In the genomic region with DNA sequence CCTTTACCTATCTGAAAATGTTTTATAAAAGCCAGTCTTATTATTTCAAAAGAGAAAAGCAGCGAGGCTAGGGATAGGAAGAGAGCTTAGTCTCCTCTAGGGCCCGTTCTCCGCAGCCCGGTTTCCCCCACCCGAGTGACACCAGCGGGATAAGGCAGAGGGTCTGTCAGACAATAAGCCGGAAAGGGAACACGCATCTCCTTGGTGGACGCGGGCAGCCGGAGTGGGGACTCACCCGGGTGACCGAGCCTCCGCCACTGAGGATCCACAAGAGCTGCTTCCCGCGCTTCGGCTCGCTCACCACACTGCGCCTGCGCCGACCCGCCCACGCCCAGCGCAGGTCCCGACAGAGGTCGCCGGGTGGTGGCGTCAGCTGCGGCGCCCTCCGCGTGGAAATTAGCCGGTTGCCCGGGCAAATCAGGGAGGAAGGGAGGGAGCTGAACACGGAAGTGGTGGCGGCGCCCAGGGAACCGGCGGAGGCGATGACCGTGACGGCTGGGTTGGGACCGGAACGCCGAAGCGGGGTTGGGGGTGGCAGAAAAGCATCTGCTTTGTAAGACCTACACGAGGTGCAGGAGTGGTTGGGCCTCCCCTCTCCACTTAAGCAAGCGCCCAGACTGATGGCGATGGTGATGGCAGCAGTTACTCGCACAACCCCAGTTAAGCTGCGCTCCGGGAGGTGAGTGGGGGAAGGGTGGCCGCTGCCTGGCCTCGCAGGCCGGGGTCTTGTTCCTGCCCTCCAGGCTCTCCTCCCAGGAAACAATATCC, we compare ENCODE assay signal across 8 cellular contexts. TPM values are rescaled to one million over a fixed set of nuclear protein-coding genes. Genes with fewer than 3 reads are reported as not detected.
DNase-seq lines count a peak whose midpoint lies in the region; ATAC-seq lines count a peak whose summit lies in the region.

A gene with protein sequence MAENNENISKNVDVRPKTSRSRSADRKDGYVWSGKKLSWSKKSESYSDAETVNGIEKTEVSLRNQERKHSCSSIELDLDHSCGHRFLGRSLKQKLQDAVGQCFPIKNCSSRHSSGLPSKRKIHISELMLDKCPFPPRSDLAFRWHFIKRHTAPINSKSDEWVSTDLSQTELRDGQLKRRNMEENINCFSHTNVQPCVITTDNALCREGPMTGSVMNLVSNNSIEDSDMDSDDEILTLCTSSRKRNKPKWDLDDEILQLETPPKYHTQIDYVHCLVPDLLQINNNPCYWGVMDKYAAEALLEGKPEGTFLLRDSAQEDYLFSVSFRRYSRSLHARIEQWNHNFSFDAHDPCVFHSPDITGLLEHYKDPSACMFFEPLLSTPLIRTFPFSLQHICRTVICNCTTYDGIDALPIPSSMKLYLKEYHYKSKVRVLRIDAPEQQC (plus strand): TSS at position 444 of the 768 bp plus-strand sequence. CDS start 15,806 bp downstream, outside the sequence.
A gene with protein sequence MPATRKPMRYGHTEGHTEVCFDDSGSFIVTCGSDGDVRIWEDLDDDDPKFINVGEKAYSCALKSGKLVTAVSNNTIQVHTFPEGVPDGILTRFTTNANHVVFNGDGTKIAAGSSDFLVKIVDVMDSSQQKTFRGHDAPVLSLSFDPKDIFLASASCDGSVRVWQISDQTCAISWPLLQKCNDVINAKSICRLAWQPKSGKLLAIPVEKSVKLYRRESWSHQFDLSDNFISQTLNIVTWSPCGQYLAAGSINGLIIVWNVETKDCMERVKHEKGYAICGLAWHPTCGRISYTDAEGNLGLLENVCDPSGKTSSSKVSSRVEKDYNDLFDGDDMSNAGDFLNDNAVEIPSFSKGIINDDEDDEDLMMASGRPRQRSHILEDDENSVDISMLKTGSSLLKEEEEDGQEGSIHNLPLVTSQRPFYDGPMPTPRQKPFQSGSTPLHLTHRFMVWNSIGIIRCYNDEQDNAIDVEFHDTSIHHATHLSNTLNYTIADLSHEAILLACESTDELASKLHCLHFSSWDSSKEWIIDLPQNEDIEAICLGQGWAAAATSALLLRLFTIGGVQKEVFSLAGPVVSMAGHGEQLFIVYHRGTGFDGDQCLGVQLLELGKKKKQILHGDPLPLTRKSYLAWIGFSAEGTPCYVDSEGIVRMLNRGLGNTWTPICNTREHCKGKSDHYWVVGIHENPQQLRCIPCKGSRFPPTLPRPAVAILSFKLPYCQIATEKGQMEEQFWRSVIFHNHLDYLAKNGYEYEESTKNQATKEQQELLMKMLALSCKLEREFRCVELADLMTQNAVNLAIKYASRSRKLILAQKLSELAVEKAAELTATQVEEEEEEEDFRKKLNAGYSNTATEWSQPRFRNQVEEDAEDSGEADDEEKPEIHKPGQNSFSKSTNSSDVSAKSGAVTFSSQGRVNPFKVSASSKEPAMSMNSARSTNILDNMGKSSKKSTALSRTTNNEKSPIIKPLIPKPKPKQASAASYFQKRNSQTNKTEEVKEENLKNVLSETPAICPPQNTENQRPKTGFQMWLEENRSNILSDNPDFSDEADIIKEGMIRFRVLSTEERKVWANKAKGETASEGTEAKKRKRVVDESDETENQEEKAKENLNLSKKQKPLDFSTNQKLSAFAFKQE (minus strand): TSS at position 307 of the 768 bp plus-strand sequence. CDS start 312 bp downstream, outside the sequence.

- peak within 1 kb of the TSS; percentile 88 for H3K4me3 Mint-ChIP-seq in activated T-helper 1 cell treated with anti-CD3 and anti-CD28 coated beads, Interleukin-12 subunit alpha, Interleukin-12 subunit beta, Interleukin-2, Interleukin-4 antibody, amounts not matched to agents 30 ng/mL and 10 ng/mL and 1 ng/mL, durations not matched to agents 14 hours and 24 hours and 36 hours
- H3K4me3 Mint-ChIP-seq in naive B cell: peak within 1 kb of the TSS; percentile 90 to 97 (median 94)
- H3K4me3 Mint-ChIP-seq in stimulated activated effector memory CD8-positive, alpha-beta T cell treated with anti-CD3 and anti-CD28 coated beads, Interleukin-12 subunit alpha, Interleukin-12 subunit beta, amount 100 ng/mL, for 72 hours: peak within 1 kb of the TSS; percentile 86

- peaks cover 24% of the 10 kb centered on the region for H3K36me3 Mint-ChIP-seq in activated T-helper 1 cell treated with anti-CD3 and anti-CD28 coated beads, Interleukin-12 subunit alpha, Interleukin-12 subunit beta, Interleukin-2, Interleukin-4 antibody, amounts not matched to agents 30 ng/mL and 10 ng/mL and 1 ng/mL, durations not matched to agents 14 hours and 24 hours and 36 hours (ENCODE audit: low read depth)
- no peaks in the 10 kb centered on the region for H3K36me3 Mint-ChIP-seq in naive B cell
- peaks cover 50% of the 10 kb centered on the region for H3K36me3 Mint-ChIP-seq in stimulated activated effector memory CD8-positive, alpha-beta T cell treated with anti-CD3 and anti-CD28 coated beads, Interleukin-12 subunit alpha, Interleukin-12 subunit beta, amount 100 ng/mL, for 72 hours

- intact Hi-C loops in activated T-helper 1 cell treated with anti-CD3 and anti-CD28 coated beads, Interleukin-12 subunit alpha, Interleukin-12 subunit beta, Interleukin-2, Interleukin-4 antibody, amounts not matched to agents 30 ng/mL and 10 ng/mL and 1 ng/mL, durations not matched to agents 14 hours and 24 hours and 36 hours (cut with micrococcal nuclease): loop anchor here (1.0 to 5.0 kb wide), 7 partner anchors 24 to 631 kb away; a partner anchor contains a TSS

- no peaks in the 10 kb centered on the region for H3K27me3 Mint-ChIP-seq in activated T-helper 1 cell treated with anti-CD3 and anti-CD28 coated beads, Interleukin-12 subunit alpha, Interleukin-12 subunit beta, Interleukin-2, Interleukin-4 antibody, amounts not matched to agents 30 ng/mL and 10 ng/mL and 1 ng/mL, durations not matched to agents 14 hours and 24 hours and 36 hours (ENCODE audit: insufficient read depth)
- H3K27me3 Mint-ChIP-seq in naive B cell: no peaks in the 10 kb centered on the region

- DNase-seq in ELF-1 (ENCODE audit: low read depth, low spot score) (peak; percentile 98), GOT3 (lab: John Stamatoyannopoulos, UW) (peak; percentile 60), LHCN-M2 (ENCODE audit: low read depth) (peak; percentile 92), RPMI7951 (ENCODE audit: low read depth) (peak; percentile 89), fibroblast of gingiva (ENCODE audit: low read depth) (peak; percentile 90), naive B cell (peak; percentile 97)
- DNase-seq in activated T-helper 1 cell treated with anti-CD3 and anti-CD28 coated beads, Interleukin-12 subunit alpha, Interleukin-12 subunit beta, Interleukin-2, Interleukin-4 antibody, amounts not matched to agents 30 ng/mL and 10 ng/mL and 1 ng/mL, durations not matched to agents 14 hours and 24 hours and 36 hours (ENCODE audit: low spot score): peak; percentile 98
- DNase-seq in stimulated activated effector memory CD8-positive, alpha-beta T cell treated with anti-CD3 and anti-CD28 coated beads, Interleukin-12 subunit alpha, Interleukin-12 subunit beta, amount 100 ng/mL, for 72 hours (ENCODE audit: low spot score in 2 of 2): peak; percentile 99

- peaks cover 63% of the 10 kb centered on the region for H3K4me1 Mint-ChIP-seq in activated T-helper 1 cell treated with anti-CD3 and anti-CD28 coated beads, Interleukin-12 subunit alpha, Interleukin-12 subunit beta, Interleukin-2, Interleukin-4 antibody, amounts not matched to agents 30 ng/mL and 10 ng/mL and 1 ng/mL, durations not matched to agents 14 hours and 24 hours and 36 hours (ENCODE audit: low read depth)
- peaks cover 30 to 39% (median 35%) of the 10 kb centered on the region in 3 donors for H3K4me1 Mint-ChIP-seq in naive B cell
- H3K4me1 Mint-ChIP-seq in stimulated activated effector memory CD8-positive, alpha-beta T cell treated with anti-CD3 and anti-CD28 coated beads, Interleukin-12 subunit alpha, Interleukin-12 subunit beta, amount 100 ng/mL, for 72 hours: peaks cover 31% of the 10 kb centered on the region

- ATAC-seq in naive B cell (ENCODE audit: low read depth in 2 of 2): peak; percentile 86 to 89
- ATAC-seq in stimulated activated effector memory CD8-positive, alpha-beta T cell treated with anti-CD3 and anti-CD28 coated beads, Interleukin-12 subunit alpha, Interleukin-12 subunit beta, amount 100 ng/mL, for 72 hours: peak; percentile 93

- H3K27ac Mint-ChIP-seq in activated T-helper 1 cell treated with anti-CD3 and anti-CD28 coated beads, Interleukin-12 subunit alpha, Interleukin-12 subunit beta, Interleukin-2, Interleukin-4 antibody, amounts not matched to agents 30 ng/mL and 10 ng/mL and 1 ng/mL, durations not matched to agents 14 hours and 24 hours and 36 hours: peak within 1 kb of the TSS; percentile 86
- H3K27ac Mint-ChIP-seq in naive B cell: peak within 1 kb of the TSS; percentile 92 to 98 (median 96)
- peak within 1 kb of the TSS; percentile 97 for H3K27ac Mint-ChIP-seq in stimulated activated effector memory CD8-positive, alpha-beta T cell treated with anti-CD3 and anti-CD28 coated beads, Interleukin-12 subunit alpha, Interleukin-12 subunit beta, amount 100 ng/mL, for 72 hours

- H3K9me3 Mint-ChIP-seq in activated T-helper 1 cell treated with anti-CD3 and anti-CD28 coated beads, Interleukin-12 subunit alpha, Interleukin-12 subunit beta, Interleukin-2, Interleukin-4 antibody, amounts not matched to agents 30 ng/mL and 10 ng/mL and 1 ng/mL, durations not matched to agents 14 hours and 24 hours and 36 hours: no peaks in the 10 kb centered on the region
- H3K9me3 Mint-ChIP-seq in naive B cell: no peaks in the 10 kb centered on the region
- no peaks in the 10 kb centered on the region for H3K9me3 Mint-ChIP-seq in stimulated activated effector memory CD8-positive, alpha-beta T cell treated with anti-CD3 and anti-CD28 coated beads, Interleukin-12 subunit alpha, Interleukin-12 subunit beta, amount 100 ng/mL, for 72 hours

RNA-seq across cellular contexts. Expression of the first gene that starts in this region (rescaled TPM):
- total RNA-seq in LHCN-M2 (2014; rRNA removed): 21.7 and 33.9 TPM in 2 replicates
- polyA plus RNA-seq in LHCN-M2 (2012): 4.6 TPM
- total RNA-seq in RPMI7951 (2014; rRNA removed; shearing (Covaris generic)): 12.3 and 16.0 TPM in 2 replicates
- 40.5 and 42.3 TPM in 2 replicates for total RNA-seq in activated T-helper 1 cell treated with anti-CD3 and anti-CD28 coated beads, Interleukin-12 subunit alpha, Interleukin-12 subunit beta, Interleukin-2, Interleukin-4 antibody, amounts not matched to agents 30 ng/mL and 10 ng/mL and 1 ng/mL, durations not matched to agents 14 hours and 24 hours and 36 hours
- polyA plus RNA-seq in naive B cell (ENCODE audit: low read depth in 6 of 6): 1 to 10 TPM; 1.1 to 7.0 (median 2.4) TPM

RNA-seq across cellular contexts. Expression of the second gene that starts in this region (rescaled TPM):
- 25.5 and 26.4 TPM in 2 replicates for total RNA-seq in LHCN-M2 (2014; rRNA removed)
- polyA plus RNA-seq in LHCN-M2 (2012): 4.5 TPM
- total RNA-seq in RPMI7951 (2014; rRNA removed; shearing (Covaris generic)): 16.8 and 18.0 TPM in 2 replicates
- 53.8 and 54.1 TPM in 2 replicates for total RNA-seq in activated T-helper 1 cell treated with anti-CD3 and anti-CD28 coated beads, Interleukin-12 subunit alpha, Interleukin-12 subunit beta, Interleukin-2, Interleukin-4 antibody, amounts not matched to agents 30 ng/mL and 10 ng/mL and 1 ng/mL, durations not matched to agents 14 hours and 24 hours and 36 hours
- polyA plus RNA-seq in naive B cell (ENCODE audit: low read depth in 6 of 6): 1 to 10 TPM in 5 of 6 donors, not detected in 1; 2.5 to 5.4 (median 3.1) TPM

Comparison
In these comparisons a context has a peak if more than half of its experiments do, and no peak if none do; other contexts are left out.
1. Peak in every context shown above with its lines: DNase-seq and ATAC-seq.